In genomic region chr3:13124631-13125030, GRCh38 we compare ENCODE assay signal across 15 cellular contexts.
"Had no signal": no experiment of that assay in that cellular context is flagged by ENCODE, and none has a peak within 500 bp of the region (broad histone marks: within the 10 kb centered on the region; RNA-seq: fewer than 3 reads in every experiment).

No MANE protein-coding gene starts in this region.

- H3K4me1 ChIP-seq: body of pancreas, foreskin keratinocyte had no signal

- H3K9me3 Mint-ChIP-seq: activated CD4-positive, alpha-beta T cell treated with anti-CD3 and anti-CD28 coated beads, Interleukin-2, amount 10 ng/mL, durations not matched to agents 7 days and 5 days; activated naive CD8-positive, alpha-beta T cell treated with anti-CD3 and anti-CD28 coated beads for 36 hours had no signal

- H3K4me3 Mint-ChIP-seq: activated CD4-positive, alpha-beta T cell treated with anti-CD3 and anti-CD28 coated beads, Interleukin-2, amount 10 ng/mL, durations not matched to agents 7 days and 5 days; activated naive CD8-positive, alpha-beta T cell treated with anti-CD3 and anti-CD28 coated beads for 36 hours had no signal

- DNase-seq: activated CD4-positive, alpha-beta T cell treated with anti-CD3 and anti-CD28 coated beads, Interleukin-2, amount 10 ng/mL, durations not matched to agents 7 days and 5 days; activated CD8-positive, alpha-beta memory T cell treated with anti-CD3 and anti-CD28 coated beads, Interleukin-2, amount 50 U/mL, for 48 hours; activated gamma-delta T cell treated with Interleukin-2 at 50 U/mL for 16 hours; activated naive CD8-positive, alpha-beta T cell treated with anti-CD3 and anti-CD28 coated beads for 36 hours; activated T-cell treated with anti-CD3 and anti-CD28 coated beads, Interleukin-2, amount 50 U/mL, for 48 hours; amygdala; body of pancreas; foreskin keratinocyte; hypothalamus; stimulated activated naive CD4-positive, alpha-beta T cell treated with Interleukin-2 at 50 U/mL for 16 hours; thyroid gland had no signal

- H3K27ac Mint-ChIP-seq: activated CD4-positive, alpha-beta T cell treated with anti-CD3 and anti-CD28 coated beads, Interleukin-2, amount 10 ng/mL, durations not matched to agents 7 days and 5 days; activated naive CD8-positive, alpha-beta T cell treated with anti-CD3 and anti-CD28 coated beads for 36 hours had no signal

- H3K27ac ChIP-seq: body of pancreas, dorsolateral prefrontal cortex, foreskin keratinocyte, SK-N-MC, thyroid gland had no signal

- H3K4me3 ChIP-seq: body of pancreas, dorsolateral prefrontal cortex, SK-N-MC, thyroid gland had no signal

- H3K4me1 Mint-ChIP-seq: activated CD4-positive, alpha-beta T cell treated with anti-CD3 and anti-CD28 coated beads, Interleukin-2, amount 10 ng/mL, durations not matched to agents 7 days and 5 days; activated naive CD8-positive, alpha-beta T cell treated with anti-CD3 and anti-CD28 coated beads for 36 hours had no signal

- H3K27me3 Mint-ChIP-seq: activated naive CD8-positive, alpha-beta T cell treated with anti-CD3 and anti-CD28 coated beads for 36 hours had no signal

- H3K36me3 Mint-ChIP-seq: activated naive CD8-positive, alpha-beta T cell treated with anti-CD3 and anti-CD28 coated beads for 36 hours had no signal

- H3K27me3 ChIP-seq: body of pancreas, dorsolateral prefrontal cortex, thyroid gland had no signal

- H3K9me3 ChIP-seq: body of pancreas, thyroid gland had no signal

- H3K36me3 ChIP-seq: thyroid gland had no signal

- ATAC-seq: body of pancreas, foreskin keratinocyte, left lobe of liver, sciatic nerve had no signal
